ENCODE assay signal across 1 cellular context in the genomic region with DNA sequence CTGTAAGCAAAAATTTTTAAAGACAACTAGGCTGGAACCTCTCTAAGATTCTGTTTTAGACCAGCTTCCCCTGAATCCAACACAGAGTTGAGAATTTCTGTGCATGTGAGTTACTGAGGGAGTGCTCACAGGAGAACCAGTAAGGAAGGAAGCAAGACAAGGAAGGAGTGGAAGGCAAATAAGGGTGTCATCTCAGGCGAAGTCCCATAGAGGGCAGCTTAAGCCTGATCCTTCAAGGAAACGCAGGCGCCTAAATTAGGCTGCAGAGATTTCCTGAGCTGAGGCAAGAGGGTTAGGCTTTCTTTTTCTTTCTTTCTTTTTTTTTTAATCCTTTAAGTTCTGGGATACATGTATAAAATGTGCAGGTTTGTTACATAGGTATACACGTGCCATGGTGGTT.
TF ChIP-seq lines count a peak whose summit lies in the region.

No MANE protein-coding gene starts in this region.

TF ChIP-seq in GM23338, 12 proteins besides CTCF, POLR2A, EP300 and RAD21 (continued from another document):
- TF ChIP-seq, protein P1, sequence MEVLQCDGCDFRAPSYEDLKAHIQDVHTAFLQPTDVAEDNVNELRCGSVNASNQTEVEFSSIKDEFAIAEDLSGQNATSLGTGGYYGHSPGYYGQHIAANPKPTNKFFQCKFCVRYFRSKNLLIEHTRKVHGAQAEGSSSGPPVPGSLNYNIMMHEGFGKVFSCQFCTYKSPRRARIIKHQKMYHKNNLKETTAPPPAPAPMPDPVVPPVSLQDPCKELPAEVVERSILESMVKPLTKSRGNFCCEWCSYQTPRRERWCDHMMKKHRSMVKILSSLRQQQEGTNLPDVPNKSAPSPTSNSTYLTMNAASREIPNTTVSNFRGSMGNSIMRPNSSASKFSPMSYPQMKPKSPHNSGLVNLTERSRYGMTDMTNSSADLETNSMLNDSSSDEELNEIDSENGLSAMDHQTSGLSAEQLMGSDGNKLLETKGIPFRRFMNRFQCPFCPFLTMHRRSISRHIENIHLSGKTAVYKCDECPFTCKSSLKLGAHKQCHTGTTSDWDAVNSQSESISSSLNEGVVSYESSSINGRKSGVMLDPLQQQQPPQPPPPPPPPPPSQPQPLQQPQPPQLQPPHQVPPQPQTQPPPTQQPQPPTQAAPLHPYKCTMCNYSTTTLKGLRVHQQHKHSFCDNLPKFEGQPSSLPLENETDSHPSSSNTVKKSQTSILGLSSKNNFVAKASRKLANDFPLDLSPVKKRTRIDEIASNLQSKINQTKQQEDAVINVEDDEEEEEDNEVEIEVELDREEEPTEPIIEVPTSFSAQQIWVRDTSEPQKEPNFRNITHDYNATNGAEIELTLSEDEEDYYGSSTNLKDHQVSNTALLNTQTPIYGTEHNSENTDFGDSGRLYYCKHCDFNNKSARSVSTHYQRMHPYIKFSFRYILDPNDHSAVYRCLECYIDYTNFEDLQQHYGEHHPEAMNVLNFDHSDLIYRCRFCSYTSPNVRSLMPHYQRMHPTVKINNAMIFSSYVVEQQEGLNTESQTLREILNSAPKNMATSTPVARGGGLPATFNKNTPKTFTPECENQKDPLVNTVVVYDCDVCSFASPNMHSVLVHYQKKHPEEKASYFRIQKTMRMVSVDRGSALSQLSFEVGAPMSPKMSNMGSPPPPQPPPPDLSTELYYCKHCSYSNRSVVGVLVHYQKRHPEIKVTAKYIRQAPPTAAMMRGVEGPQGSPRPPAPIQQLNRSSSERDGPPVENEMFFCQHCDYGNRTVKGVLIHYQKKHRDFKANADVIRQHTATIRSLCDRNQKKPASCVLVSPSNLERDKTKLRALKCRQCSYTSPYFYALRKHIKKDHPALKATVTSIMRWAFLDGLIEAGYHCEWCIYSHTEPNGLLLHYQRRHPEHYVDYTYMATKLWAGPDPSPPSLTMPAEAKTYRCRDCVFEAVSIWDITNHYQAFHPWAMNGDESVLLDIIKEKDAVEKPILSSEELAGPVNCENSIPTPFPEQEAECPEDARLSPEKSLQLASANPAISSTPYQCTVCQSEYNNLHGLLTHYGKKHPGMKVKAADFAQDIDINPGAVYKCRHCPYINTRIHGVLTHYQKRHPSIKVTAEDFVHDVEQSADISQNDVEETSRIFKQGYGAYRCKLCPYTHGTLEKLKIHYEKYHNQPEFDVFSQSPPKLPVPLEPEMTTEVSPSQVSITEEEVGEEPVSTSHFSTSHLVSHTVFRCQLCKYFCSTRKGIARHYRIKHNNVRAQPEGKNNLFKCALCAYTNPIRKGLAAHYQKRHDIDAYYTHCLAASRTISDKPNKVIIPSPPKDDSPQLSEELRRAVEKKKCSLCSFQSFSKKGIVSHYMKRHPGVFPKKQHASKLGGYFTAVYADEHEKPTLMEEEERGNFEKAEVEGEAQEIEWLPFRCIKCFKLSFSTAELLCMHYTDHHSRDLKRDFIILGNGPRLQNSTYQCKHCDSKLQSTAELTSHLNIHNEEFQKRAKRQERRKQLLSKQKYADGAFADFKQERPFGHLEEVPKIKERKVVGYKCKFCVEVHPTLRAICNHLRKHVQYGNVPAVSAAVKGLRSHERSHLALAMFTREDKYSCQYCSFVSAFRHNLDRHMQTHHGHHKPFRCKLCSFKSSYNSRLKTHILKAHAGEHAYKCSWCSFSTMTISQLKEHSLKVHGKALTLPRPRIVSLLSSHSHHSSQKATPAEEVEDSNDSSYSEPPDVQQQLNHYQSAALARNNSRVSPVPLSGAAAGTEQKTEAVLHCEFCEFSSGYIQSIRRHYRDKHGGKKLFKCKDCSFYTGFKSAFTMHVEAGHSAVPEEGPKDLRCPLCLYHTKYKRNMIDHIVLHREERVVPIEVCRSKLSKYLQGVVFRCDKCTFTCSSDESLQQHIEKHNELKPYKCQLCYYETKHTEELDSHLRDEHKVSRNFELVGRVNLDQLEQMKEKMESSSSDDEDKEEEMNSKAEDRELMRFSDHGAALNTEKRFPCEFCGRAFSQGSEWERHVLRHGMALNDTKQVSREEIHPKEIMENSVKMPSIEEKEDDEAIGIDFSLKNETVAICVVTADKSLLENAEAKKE (CRISPR knock-in tag; IDR thresholded peaks at IDR 0.05), result no peak
- no peak for TF ChIP-seq ZNF331 (CRISPR knock-in tag; IDR thresholded peaks at IDR 0.05; ENCODE audit: low read depth)
- TF ChIP-seq EZH2phosphoT487 (IDR thresholded peaks at IDR 0.05; ENCODE audit: unreplicated experiment), result no peak
